Comparison of ENCODE assay signal across 9 cellular contexts in the genomic region with DNA sequence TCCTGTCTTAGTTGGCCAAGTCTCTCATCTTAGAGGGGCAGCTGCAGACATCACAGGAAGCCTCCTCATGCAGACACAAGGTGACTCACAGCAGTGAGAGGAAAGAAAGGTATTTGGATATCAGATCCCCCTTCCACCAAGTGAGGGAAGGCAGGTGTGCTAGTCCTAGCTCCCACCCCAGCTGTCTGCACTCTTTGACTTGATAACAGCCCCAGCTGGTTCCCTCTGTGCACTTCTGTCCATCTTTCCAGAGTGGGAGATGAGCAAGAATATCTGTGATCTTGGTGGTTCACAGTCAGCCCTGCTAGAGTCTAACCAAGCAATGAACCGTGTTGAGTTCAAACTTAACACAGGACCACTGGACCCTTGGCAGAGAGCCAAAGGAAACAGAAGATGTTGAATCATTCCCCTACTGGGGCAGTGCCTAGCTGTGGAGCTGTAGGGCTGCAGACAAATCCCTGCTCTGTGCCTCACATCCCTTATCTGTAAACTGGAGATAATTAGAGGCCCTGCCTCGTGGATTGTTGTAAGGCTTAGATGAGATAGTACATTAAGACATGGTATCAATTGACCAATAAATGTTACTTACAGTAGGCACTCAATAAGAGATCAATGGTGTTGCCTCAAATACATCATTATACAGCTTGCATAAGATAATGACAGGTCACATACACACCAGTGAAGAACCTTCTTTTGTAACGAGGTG. TPM values are rescaled to one million over a fixed set of nuclear protein-coding genes. Genes with fewer than 3 reads are reported as not detected.
DNase-seq lines count a peak whose midpoint lies in the region; ATAC-seq and TF ChIP-seq lines count a peak whose summit lies in the region.
"Had no signal": no experiment of that assay in that cellular context is flagged by ENCODE, and none has a peak within 500 bp of the region (broad histone marks: within the 10 kb centered on the region; RNA-seq: fewer than 3 reads in every experiment).

No MANE protein-coding gene starts in this region.

- no peak overlapping the region for H3K27ac Mint-ChIP-seq in activated naive CD8-positive, alpha-beta T cell treated with anti-CD3 and anti-CD28 coated beads for 36 hours
- H3K27ac Mint-ChIP-seq: T-helper 1 cell treated with Interleukin-12 subunit alpha and Interleukin-12 subunit beta and Interleukin-4 antibody, amounts not matched to agents 30 μg/mL and 1 μg/mL, for 36 hours had no signal

- BruUV-seq in mammary epithelial cell (replicated peaks; lab: Mats Ljungman, UMichigan), result no TSS peak

- H3K36me3 ChIP-seq in mammary epithelial cell (ENCODE audit: insufficient read depth, low read length), result no peaks in the 10 kb centered on the region

- H3K4me1 Mint-ChIP-seq in activated naive CD8-positive, alpha-beta T cell treated with anti-CD3 and anti-CD28 coated beads for 36 hours, result peaks cover 4% of the 10 kb centered on the region

- dilution Hi-C loops in mammary epithelial cell (cut with HindIII; ENCODE audit: low sequenced_read_pairs), result no loop called here

- peak overlapping the region; percentile 15 for H3K9ac ChIP-seq in mammary epithelial cell (ENCODE audit: insufficient read depth, low read length)

- WGBS in mammary epithelial cell (ENCODE audit: low coverage, missing lambda C conversion rate), result 16% methylated on average over 3 of the region's 3 CpGs

- H3K27ac ChIP-seq in mammary epithelial cell (ENCODE audit: insufficient read depth, low read depth, low read length), result peak overlapping the region; percentile 88

- no peaks in the 10 kb centered on the region for H3K27me3 ChIP-seq in mammary epithelial cell (ENCODE audit: insufficient read depth, low read length)

- no peak overlapping the region for H3K4me3 Mint-ChIP-seq in activated naive CD8-positive, alpha-beta T cell treated with anti-CD3 and anti-CD28 coated beads for 36 hours
- H3K4me3 Mint-ChIP-seq: T-helper 1 cell treated with Interleukin-12 subunit alpha and Interleukin-12 subunit beta and Interleukin-4 antibody, amounts not matched to agents 30 μg/mL and 1 μg/mL, for 36 hours had no signal

- peak overlapping the region; percentile 83 for H3K4me2 ChIP-seq in mammary epithelial cell (ENCODE audit: insufficient read depth, low read depth, low read length)

- H3K4me1 ChIP-seq in mammary epithelial cell (ENCODE audit: insufficient read depth, low read length), result peaks cover 38% of the 10 kb centered on the region

- ATAC-seq in GM19397 (IDR thresholded peaks at IDR 0.05; ENCODE audit: unreplicated experiment), result peak; percentile 43

- DNase-seq in HK-2 (ENCODE audit: unreplicated experiment) (peak; percentile 72), mammary epithelial cell (peak; percentile 93), renal cortical epithelial cell (ENCODE audit: low read depth) (peak; percentile 97), NCI-H526 (lab: John Stamatoyannopoulos, UW) (no peak), hippocampal formation (lab: John Stamatoyannopoulos, UW) (no peak)
- no peak for DNase-seq in activated naive CD8-positive, alpha-beta T cell treated with anti-CD3 and anti-CD28 coated beads for 36 hours
- DNase-seq in stimulated activated CD4-positive, alpha-beta T cell treated with anti-CD3 and anti-CD28 coated beads, Interleukin-4, amount 100 ng/mL, for 1 hour, result no peak

- in situ Hi-C loops in mammary epithelial cell (cut with MboI; ENCODE audit: low sequenced_read_pairs in 2 of 2), result no loop called here

- intact Hi-C loops in mammary epithelial cell (cut with micrococcal nuclease), result loop anchor here (2.0 kb wide), 1 partner anchor 39 kb away; a partner anchor contains a TSS

- no peaks in the 10 kb centered on the region for H3K9me3 Mint-ChIP-seq in activated naive CD8-positive, alpha-beta T cell treated with anti-CD3 and anti-CD28 coated beads for 36 hours

- CTCF ChIA-PET in mammary epithelial cell (lab: Charles Lee; ENCODE audit: low non-redundant PET), result no interaction called here

- no peaks in the 10 kb centered on the region for H3K9me3 ChIP-seq in mammary epithelial cell (replicated peaks; ENCODE audit: insufficient read depth, low read length)

- H4K20me1 ChIP-seq in mammary epithelial cell (ENCODE audit: insufficient read depth, low read length), result no peaks in the 10 kb centered on the region

- peaks cover 7% of the 10 kb centered on the region for H3K27me3 Mint-ChIP-seq in activated naive CD8-positive, alpha-beta T cell treated with anti-CD3 and anti-CD28 coated beads for 36 hours

- H3K36me3 Mint-ChIP-seq in activated naive CD8-positive, alpha-beta T cell treated with anti-CD3 and anti-CD28 coated beads for 36 hours, result no peaks in the 10 kb centered on the region

- H3K79me2 ChIP-seq in mammary epithelial cell (ENCODE audit: insufficient read depth, low read length), result peaks cover 54% of the 10 kb centered on the region

- TF ChIP-seq CTCF in mammary epithelial cell (conservative IDR thresholded peaks at IDR 0.05 in 1 of 2, IDR thresholded peaks at IDR 0.05 in 1 of 2; ENCODE audit: extremely low read depth in 1 of 2, insufficient read depth in 1 of 2, low read depth in 1 of 2, low read length in 2 of 2), result no peak

- H2AFZ ChIP-seq in mammary epithelial cell (ENCODE audit: low read depth, low read length), result no peak overlapping the region

- H3K4me3 ChIP-seq in mammary epithelial cell (replicated peaks in 1 of 3; ENCODE audit: insufficient read depth in 1 of 3, low read depth in 2 of 3, low read length in 3 of 3), result no peak overlapping the region

RNA-seq across cellular contexts. Expression of a gene that starts 39.1 kb away (rescaled TPM):
- total RNA-seq in mammary epithelial cell, result 10 to 100 TPM; 57.3 to 76.1 TPM
- 27.3 TPM for polyA plus RNA-seq in mammary epithelial cell
- 44.5 TPM for polyA minus RNA-seq in mammary epithelial cell
- total RNA-seq in renal cortical epithelial cell, result 7.6 and 8.1 TPM in 2 replicates
- not detected for total RNA-seq in activated naive CD8-positive, alpha-beta T cell treated with anti-CD3 and anti-CD28 coated beads for 36 hours

Comparison
In these comparisons a context has a peak if more than half of its experiments do, and no peak if none do; other contexts are left out.
1. DNase-seq: peak in HK-2 (single experiment), mammary epithelial cell (single experiment) and renal cortical epithelial cell (single experiment); none in activated naive CD8-positive, alpha-beta T cell treated with anti-CD3 and anti-CD28 coated beads for 36 hours (single experiment), NCI-H526 (0 of 2), stimulated activated CD4-positive, alpha-beta T cell treated with anti-CD3 and anti-CD28 coated beads, Interleukin-4, amount 100 ng/mL, for 1 hour (single experiment) and hippocampal formation (0 of 2).